ENCODE assay signal across 8 cellular contexts in the genomic region with DNA sequence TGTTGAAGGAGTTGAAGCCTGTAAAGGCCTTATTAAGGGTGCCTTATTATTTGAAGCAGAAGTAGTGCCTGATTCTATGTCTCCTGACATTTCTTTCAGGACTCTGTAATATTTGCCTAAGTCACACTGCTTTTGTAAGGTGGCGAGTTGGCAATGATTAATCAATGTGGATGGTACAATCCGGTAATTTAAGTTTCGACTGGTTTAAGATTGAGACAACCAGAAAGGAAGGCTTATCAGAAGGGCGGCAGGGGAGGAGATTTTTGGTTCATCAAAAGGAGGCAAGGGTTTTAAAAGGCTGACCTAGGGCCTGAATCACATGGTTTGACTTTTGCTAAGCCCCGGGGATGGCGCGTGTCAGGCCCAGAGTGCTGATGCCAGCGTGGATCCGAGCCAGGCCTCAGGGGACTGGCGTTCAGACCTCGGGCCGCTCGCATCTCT. TPM values are rescaled to one million over a fixed set of nuclear protein-coding genes. Genes with fewer than 3 reads are reported as not detected.
DNase-seq lines count a peak whose midpoint lies in the region; ATAC-seq and TF ChIP-seq lines count a peak whose summit lies in the region.

No MANE protein-coding gene starts in this region.

- intact Hi-C loops in sigmoid colon (cut with DNase I): loop anchor here (5.0 kb wide), 4 partner anchors 60 to 860 kb away; partner anchors contain the start of genes COMMD2 and WWTR1

- H3K4me1 ChIP-seq in SJSA1 (replicated peaks): peaks cover 20% of the 10 kb centered on the region
- H3K4me1 ChIP-seq in sigmoid colon: peaks cover 0 to 51% (median 40%) of the 10 kb centered on the region in 4 donors

- ATAC-seq in HG02970 (IDR thresholded peaks at IDR 0.05; ENCODE audit: low FRiP score, unreplicated experiment): no peak

- H3K4me3 ChIP-seq in GM12865 (ENCODE audit: low read depth, low read length) (peak overlapping the region; percentile 93), SJSA1 (peak overlapping the region; percentile 62), fibroblast of the aortic adventitia (ENCODE audit: low read depth, low read length) (peak overlapping the region; percentile 87), sigmoid colon (peak overlapping the region; percentile 66 to 75 (median 70))

- 6 to 29% methylated on average over 13 of the region's 13 CpGs for WGBS in sigmoid colon, 2 donors

- H3K36me3 ChIP-seq in SJSA1 (no peaks in the 10 kb centered on the region), sigmoid colon (no peaks in the 10 kb centered on the region)

- H3K27me3 ChIP-seq in SJSA1 (replicated peaks): no peaks in the 10 kb centered on the region
- no peaks in the 10 kb centered on the region for H3K27me3 ChIP-seq in sigmoid colon

- H3K27ac ChIP-seq in SJSA1 (peak overlapping the region; percentile 86), sigmoid colon (peak overlapping the region; percentile 97 to 99 (median 97))

- TF ChIP-seq CTCF in GM12865 (IDR thresholded peaks at IDR 0.05; ENCODE audit: insufficient read depth, low read depth, low read length, missing control alignments) (no peak), fibroblast of the aortic adventitia (IDR thresholded peaks at IDR 0.05; ENCODE audit: insufficient read depth, low read length) (no peak), sigmoid colon (IDR thresholded peaks at IDR 0.05) (no peak)

- no peaks in the 10 kb centered on the region for H3K9me3 ChIP-seq in SJSA1 (replicated peaks)
- no peaks in the 10 kb centered on the region for H3K9me3 ChIP-seq in sigmoid colon

- no peak for TF ChIP-seq EP300 in sigmoid colon (IDR thresholded peaks at IDR 0.05)

- DNase-seq in GM12865 (ENCODE audit: low read depth) (no peak), SJSA1 (ENCODE audit: low read depth in 1 of 2, low spot score in 2 of 2) (no peak), fibroblast of the aortic adventitia (ENCODE audit: low read depth) (no peak), sigmoid colon (no peak), NOMO-1 (lab: John Stamatoyannopoulos, UW; ENCODE audit: unreplicated experiment in 2 of 2) (no peak), NCI-H774 (lab: John Stamatoyannopoulos, UW) (no peak), iPS-NIHi11 (ENCODE audit: low spot score) (no peak)

- TF ChIP-seq POLR2A in sigmoid colon (IDR thresholded peaks at IDR 0.05): no peak

RNA-seq across cellular contexts. Expression of gene RNF13, which starts 0.8 kb away (rescaled TPM):
- 30.0 and 43.5 TPM in 2 replicates for total RNA-seq in SJSA1 (2014; rRNA removed; shearing (Covaris generic))
- total RNA-seq in fibroblast of the aortic adventitia (ENCODE audit: low replicate concordance): 52.7 and 68.8 TPM in 2 replicates
- total RNA-seq in sigmoid colon: 100 to 1,000 TPM in 2 of 4 donors, 10 to 100 TPM in 2; 78.3 to 110 (median 94.1) TPM
- polyA plus RNA-seq in sigmoid colon: 10 to 100 TPM; 15.6 to 34.4 (median 19.0) TPM

RNA-seq across cellular contexts. Expression of gene ANKUB1, which starts 19.8 kb away (rescaled TPM):
- total RNA-seq in SJSA1 (2014; rRNA removed; shearing (Covaris generic)): 0.31 TPM in 1 of 2 replicates, not detected in the other
- total RNA-seq in fibroblast of the aortic adventitia (ENCODE audit: low replicate concordance) (not detected in 2 replicates), sigmoid colon (not detected)
- polyA plus RNA-seq in sigmoid colon: not detected

RNA-seq across cellular contexts. Expression of gene COMMD2, which starts 59.9 kb away (rescaled TPM):
- total RNA-seq in SJSA1 (2014; rRNA removed; shearing (Covaris generic)): 62.8 and 70.3 TPM in 2 replicates
- total RNA-seq in fibroblast of the aortic adventitia (ENCODE audit: low replicate concordance) (20.3 and 42.7 TPM in 2 replicates), sigmoid colon (10 to 100 TPM; 17.1 to 27.5 (median 22.6) TPM)
- polyA plus RNA-seq in sigmoid colon: 10 to 100 TPM; 10.2 to 14.3 (median 12.1) TPM
